Comparison of ENCODE assay signal across 14 cellular contexts in genomic region chr11:116578971-116579687, GRCh38.
DNase-seq lines count a peak whose midpoint lies in the region; ATAC-seq and TF ChIP-seq lines count a peak whose summit lies in the region.
"Had no signal": no experiment of that assay in that cellular context is flagged by ENCODE, and none has a peak within 500 bp of the region (broad histone marks: within the 10 kb centered on the region; RNA-seq: fewer than 3 reads in every experiment).

No MANE protein-coding gene starts in this region.

- H2AFZ ChIP-seq in smooth muscle cell (ENCODE audit: low read depth), result no peak overlapping the region

- H4K20me1 ChIP-seq in smooth muscle cell (ENCODE audit: low read depth), result no peaks in the 10 kb centered on the region

- H3K4me2 ChIP-seq in smooth muscle cell, result no peak overlapping the region

- H3K4me1 ChIP-seq in smooth muscle cell (ENCODE audit: low read depth), result peaks cover 16% of the 10 kb centered on the region

- no peaks in the 10 kb centered on the region for H3K9me3 ChIP-seq in smooth muscle cell (replicated peaks; ENCODE audit: low read depth)

- no peaks in the 10 kb centered on the region for H3K79me2 ChIP-seq in smooth muscle cell (ENCODE audit: low read depth)

- TF ChIP-seq CTCF in smooth muscle cell (IDR thresholded peaks at IDR 0.05; ENCODE audit: borderline replicate concordance, insufficient read depth, poor library complexity, severe bottlenecking), result no peak

- intact Hi-C loops in left cardiac atrium (cut with DNase I), result no loop called here

- no peak overlapping the region for H3K4me3 ChIP-seq in H7 (ENCODE audit: insufficient read depth, low read depth, low read length)
- no peak overlapping the region for H3K4me3 ChIP-seq in smooth muscle cell

- H3K36me3 ChIP-seq in H7 (replicated peaks; ENCODE audit: control insufficient read depth, insufficient read depth, low read length), result no peaks in the 10 kb centered on the region
- H3K36me3 ChIP-seq in smooth muscle cell (ENCODE audit: low read depth), result no peaks in the 10 kb centered on the region

- no peaks in the 10 kb centered on the region for H3F3A ChIP-seq in smooth muscle cell (ENCODE audit: low read depth)

- WGBS in smooth muscle cell (ENCODE audit: low lambda C conversion rate), result 32% methylated on average over 10 of the region's 10 CpGs

- H3K9ac ChIP-seq in smooth muscle cell (ENCODE audit: low read depth), result no peak overlapping the region

- peak; percentile 59 for DNase-seq in H7
- peak; percentile 96 for DNase-seq in NCI-H69 (lab: John Stamatoyannopoulos, UW)
- DNase-seq in left cardiac atrium, result peak; percentile 63
- DNase-seq in occipital lobe (lab: John Stamatoyannopoulos, UW), result peak; percentile 10
- DNase-seq in mucosa of gallbladder (ENCODE audit: low spot score), result no peak
- DNase-seq in smooth muscle cell (lab: John Stamatoyannopoulos, UW; ENCODE audit: unreplicated experiment), result no peak
- DNase-seq: activated CD8-positive, alpha-beta memory T cell treated with anti-CD3 and anti-CD28 coated beads, Interleukin-2, amount 50 U/mL, for 4 hours; CD4-positive, alpha-beta memory T cell; erythroblast; NCI-H510A; SHP77 treated with DMSO at 0.1 percent for 48 hours had no signal

- H3K27me3 ChIP-seq in H7 (ENCODE audit: control insufficient read depth, insufficient read depth, low read length) (peaks cover 71% of the 10 kb centered on the region), smooth muscle cell (ENCODE audit: low read depth) (peaks cover 79% of the 10 kb centered on the region)

- ATAC-seq in left cardiac atrium (peak in 1 of 2 donors; percentile 89), HG02623 (IDR thresholded peaks at IDR 0.05; ENCODE audit: unreplicated experiment) (no peak), GM21381 (IDR thresholded peaks at IDR 0.05; ENCODE audit: unreplicated experiment) (no peak)
- ATAC-seq: activated naive CD4-positive, alpha-beta T cell treated with anti-CD3 and anti-CD28 coated beads, Interleukin-2, amount 50 U/mL, for 72 hours had no signal

- H3K27ac ChIP-seq in smooth muscle cell (ENCODE audit: low read depth), result no peak overlapping the region

Comparison
In these comparisons a context has a peak if more than half of its experiments do, and no peak if none do; other contexts are left out.
1. DNase-seq: peak in H7 (single experiment), NCI-H69 (single experiment), left cardiac atrium (single experiment) and occipital lobe (single experiment); none in mucosa of gallbladder (single experiment) and smooth muscle cell (single experiment).